Comparison of ENCODE assay signal across 15 cellular contexts in the genomic region with DNA sequence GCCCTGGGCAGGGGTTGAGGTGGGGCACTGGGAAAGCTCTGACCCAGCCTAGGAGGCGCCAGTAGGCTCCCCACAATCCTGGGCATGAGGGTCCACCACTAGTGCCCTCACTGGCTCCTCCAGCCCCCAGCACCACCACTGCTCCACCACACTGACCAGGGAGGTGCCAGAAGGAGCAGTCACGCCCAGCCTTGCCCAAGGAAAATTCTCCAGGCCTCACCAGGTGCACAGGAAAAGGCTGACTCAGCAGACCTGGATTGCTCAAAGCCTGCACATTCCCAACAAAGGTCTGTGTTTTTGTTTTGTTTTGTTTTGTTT.
"Had no signal": no experiment of that assay in that cellular context is flagged by ENCODE, and none has a peak within 500 bp of the region (broad histone marks: within the 10 kb centered on the region; RNA-seq: fewer than 3 reads in every experiment).

No MANE protein-coding gene starts in this region.

- H3K4me3 ChIP-seq: gastrocnemius medialis, left ventricle myocardium inferior had no signal

- H3K9me3 ChIP-seq: gastrocnemius medialis, SK-N-SH had no signal

- H3K27ac ChIP-seq: gastrocnemius medialis, left ventricle myocardium inferior, parathyroid adenoma had no signal

- H3K27me3 ChIP-seq: gastrocnemius medialis had no signal

- H3K36me3 ChIP-seq: gastrocnemius medialis had no signal

- ATAC-seq: activated CD8-positive, alpha-beta memory T cell treated with anti-CD3 and anti-CD28 coated beads, Interleukin-2, amount 10 ng/mL, durations not matched to agents 7 days and 5 days; activated naive CD8-positive, alpha-beta T cell treated with anti-CD3 and anti-CD28 coated beads, Interleukin-2, amount 50 U/mL, for 24 hours; gastrocnemius medialis; natural killer cell; WTC11 had no signal

- H3K4me1 ChIP-seq: gastrocnemius medialis, left ventricle myocardium inferior, parathyroid adenoma had no signal

- DNase-seq: activated CD4-positive, alpha-beta memory T cell treated with anti-CD3 and anti-CD28 coated beads for 36 hours; activated CD4-positive, alpha-beta T cell treated with anti-CD3 and anti-CD28 coated beads for 4 hours; activated CD8-positive, alpha-beta memory T cell treated with anti-CD3 and anti-CD28 coated beads, Interleukin-2, amount 10 ng/mL, durations not matched to agents 7 days and 5 days; activated naive CD4-positive, alpha-beta T cell treated with anti-CD3 and anti-CD28 coated beads, Interleukin-2, amount 10 ng/mL, durations not matched to agents 7 days and 5 days; activated naive CD8-positive, alpha-beta T cell treated with anti-CD3 and anti-CD28 coated beads, Interleukin-2, amount 50 U/mL, for 24 hours; anterior cingulate cortex; cortex of kidney; gastrocnemius medialis; left ventricle myocardium inferior; mesendoderm; natural killer cell; SK-N-SH; stimulated activated CD4-positive, alpha-beta T cell treated with anti-CD3 and anti-CD28 coated beads, Interleukin-2, amount 100 ng/mL, for 24 hours had no signal
